Comparison of ENCODE assay signal across 33 cellular contexts in genomic region chr2:11480859-11481258, GRCh38. TPM values are rescaled to one million over a fixed set of nuclear protein-coding genes. Genes with fewer than 3 reads are reported as not detected.
DNase-seq lines count a peak whose midpoint lies in the region; ATAC-seq and TF ChIP-seq lines count a peak whose summit lies in the region.
"Had no signal": no experiment of that assay in that cellular context is flagged by ENCODE, and none has a peak within 500 bp of the region (broad histone marks: within the 10 kb centered on the region; RNA-seq: fewer than 3 reads in every experiment).

No MANE protein-coding gene starts in this region.

- no peaks in the 10 kb centered on the region for H3K9me3 Mint-ChIP-seq in activated T-helper 17 cell treated with anti-CD3 and anti-CD28 coated beads, Interleukin-2, amount 50 U/mL, for 72 hours
- H3K9me3 Mint-ChIP-seq in naive thymus-derived CD8-positive, alpha-beta T cell, result no peaks in the 10 kb centered on the region
- H3K9me3 Mint-ChIP-seq in progenitor cell of endocrine pancreas (ENCODE audit: low read depth) (no peaks in the 10 kb centered on the region), chondrocyte (ENCODE audit: low read depth) (no peaks in the 10 kb centered on the region)
- H3K9me3 Mint-ChIP-seq: activated T-cell treated with anti-CD3 and anti-CD28 coated beads, Interleukin-2, amount 50 U/mL, for 4 hours; effector memory CD8-positive, alpha-beta T cell; stimulated activated naive CD8-positive, alpha-beta T cell treated with anti-CD3 and anti-CD28 coated beads, Interleukin-15, Interleukin-2, amounts not matched to agents 100 ng/mL and 50 ng/mL, for 24 hours; T-helper 2 cell treated with Interferon-gamma antibody and Interleukin-4, amounts not matched to agents 5 μg/mL and 100 μg/mL, for 36 hours had no signal

- in situ Hi-C loops in KBM-7 (cut with MboI; ENCODE audit: low pct_unique_long_range_greater_than_20kb, low sequenced_read_pairs), result loop anchor here (25.0 kb wide), 1 partner anchor 106 kb away; no protein-coding TSS in a partner anchor

- H3K4me1 Mint-ChIP-seq in activated T-helper 17 cell treated with anti-CD3 and anti-CD28 coated beads, Interleukin-2, amount 50 U/mL, for 72 hours, result peaks cover 5% of the 10 kb centered on the region
- peaks cover 6 to 15% (median 10%) of the 10 kb centered on the region in 4 donors for H3K4me1 Mint-ChIP-seq in naive thymus-derived CD8-positive, alpha-beta T cell
- H3K4me1 Mint-ChIP-seq in progenitor cell of endocrine pancreas (ENCODE audit: low read depth) (peaks cover 8% of the 10 kb centered on the region), chondrocyte (ENCODE audit: low read depth) (peaks cover 19% of the 10 kb centered on the region)

- peak overlapping the region; percentile 5 for H3K4me3 Mint-ChIP-seq in activated T-helper 17 cell treated with anti-CD3 and anti-CD28 coated beads, Interleukin-2, amount 50 U/mL, for 72 hours
- H3K4me3 Mint-ChIP-seq in naive thymus-derived CD8-positive, alpha-beta T cell, result peak overlapping the region in 6 of 10 donors; percentile 13 to 60 (median 50)
- H3K4me3 Mint-ChIP-seq in progenitor cell of endocrine pancreas (ENCODE audit: low read depth), result peak overlapping the region; percentile 54
- no peak overlapping the region for H3K4me3 Mint-ChIP-seq in chondrocyte (ENCODE audit: unreplicated experiment)
- H3K4me3 Mint-ChIP-seq: activated T-cell treated with anti-CD3 and anti-CD28 coated beads, Interleukin-2, amount 50 U/mL, for 4 hours; stimulated activated naive CD8-positive, alpha-beta T cell treated with anti-CD3 and anti-CD28 coated beads, Interleukin-15, Interleukin-2, amounts not matched to agents 100 ng/mL and 50 ng/mL, for 24 hours; T-helper 2 cell treated with Interferon-gamma antibody and Interleukin-4, amounts not matched to agents 5 μg/mL and 100 μg/mL, for 36 hours had no signal

- H3K27ac Mint-ChIP-seq in activated T-helper 17 cell treated with anti-CD3 and anti-CD28 coated beads, Interleukin-2, amount 50 U/mL, for 72 hours, result no peak overlapping the region
- no peak overlapping the region for H3K27ac Mint-ChIP-seq in naive thymus-derived CD8-positive, alpha-beta T cell
- H3K27ac Mint-ChIP-seq in progenitor cell of endocrine pancreas, result no peak overlapping the region
- H3K27ac Mint-ChIP-seq in chondrocyte (ENCODE audit: unreplicated experiment), result no peak overlapping the region
- H3K27ac Mint-ChIP-seq: CD4-positive, alpha-beta memory T cell; effector memory CD8-positive, alpha-beta T cell; stimulated activated naive CD8-positive, alpha-beta T cell treated with anti-CD3 and anti-CD28 coated beads, Interleukin-15, Interleukin-2, amounts not matched to agents 100 ng/mL and 50 ng/mL, for 24 hours; T-helper 2 cell treated with Interferon-gamma antibody and Interleukin-4, amounts not matched to agents 5 μg/mL and 100 μg/mL, for 36 hours had no signal

- POLR2A ChIA-PET in naive thymus-derived CD8-positive, alpha-beta T cell (lab: Charles Lee), result no interaction called here

- ATAC-seq in activated T-helper 17 cell treated with anti-CD3 and anti-CD28 coated beads, Interleukin-2, amount 50 U/mL, for 72 hours (replicated peaks), result no peak
- no peak for ATAC-seq in naive thymus-derived CD8-positive, alpha-beta T cell
- ATAC-seq: activated T-cell treated with anti-CD3 and anti-CD28 coated beads, Interleukin-2, amount 50 U/mL, for 4 hours; effector memory CD8-positive, alpha-beta T cell; esophagus mucosa; K562; Panc1; right cardiac atrium had no signal

- H3K27me3 Mint-ChIP-seq in activated T-helper 17 cell treated with anti-CD3 and anti-CD28 coated beads, Interleukin-2, amount 50 U/mL, for 72 hours, result peaks cover 44% of the 10 kb centered on the region
- peaks cover 34 to 68% (median 49%) of the 10 kb centered on the region in 5 donors for H3K27me3 Mint-ChIP-seq in naive thymus-derived CD8-positive, alpha-beta T cell
- H3K27me3 Mint-ChIP-seq in progenitor cell of endocrine pancreas, result peaks cover 28% of the 10 kb centered on the region
- peaks cover 18% of the 10 kb centered on the region for H3K27me3 Mint-ChIP-seq in chondrocyte (ENCODE audit: low read depth)

- DNase-seq in KBM-7 (peak; percentile 20), progenitor cell of endocrine pancreas (ENCODE audit: low spot score, unreplicated experiment) (no peak), chondrocyte (ENCODE audit: low spot score) (no peak), T-helper 9 cell (no peak), ureter (ENCODE audit: low spot score) (no peak)
- no peak for DNase-seq in naive thymus-derived CD8-positive, alpha-beta T cell
- no peak for DNase-seq in activated T-cell treated with anti-CD3 and anti-CD28 coated beads, Interleukin-2, amount 50 U/mL, for 1 hour
- DNase-seq: activated CD4-positive, alpha-beta T cell treated with anti-CD3 and anti-CD28 coated beads for 48 hours; activated gamma-delta T cell treated with Interleukin-2 at 50 U/mL for 16 hours; activated T-cell treated with anti-CD3 and anti-CD28 coated beads, Interleukin-2, amount 50 U/mL, for 4 hours; AML-193; CD4-positive, alpha-beta memory T cell; cortex of kidney; DMS 273 treated with DMSO at 0.1 percent for 48 hours; effector memory CD8-positive, alpha-beta T cell; foreskin fibroblast; GM23248; kidney; MG63; NCI-H1105 treated with DMSO at 0.1 percent for 48 hours; NCI-H2081 treated with DMSO at 0.1 percent for 48 hours; NCI-H2227 treated with DMSO at 0.1 percent for 48 hours; NCI-H526 treated with DMSO at 0.1 percent for 48 hours; right cardiac atrium; Right ventricle myocardium superior; spleen; stimulated activated CD4-positive, alpha-beta T cell treated with anti-CD3 and anti-CD28 coated beads, Interleukin-2, amount 100 ng/mL, for 24 hours had no signal

- TF ChIP-seq CTCF in progenitor cell of endocrine pancreas (IDR thresholded peaks at IDR 0.05; ENCODE audit: unreplicated experiment) (no peak), chondrocyte (IDR thresholded peaks at IDR 0.05) (no peak)

- H3K36me3 Mint-ChIP-seq in activated T-helper 17 cell treated with anti-CD3 and anti-CD28 coated beads, Interleukin-2, amount 50 U/mL, for 72 hours (ENCODE audit: low read depth), result no peaks in the 10 kb centered on the region
- peaks cover 0 to 13% (median 5%) of the 10 kb centered on the region in 3 donors for H3K36me3 Mint-ChIP-seq in naive thymus-derived CD8-positive, alpha-beta T cell
- H3K36me3 Mint-ChIP-seq in progenitor cell of endocrine pancreas (ENCODE audit: insufficient read depth) (peaks cover 2% of the 10 kb centered on the region), chondrocyte (ENCODE audit: low read depth) (no peaks in the 10 kb centered on the region)
- H3K36me3 Mint-ChIP-seq: CD4-positive, alpha-beta memory T cell had no signal

RNA-seq across cellular contexts. Expression of gene E2F6, which starts 14.9 kb away (rescaled TPM):
- total RNA-seq in activated T-helper 17 cell treated with anti-CD3 and anti-CD28 coated beads, Interleukin-2, amount 50 U/mL, for 72 hours, result 1 to 10 TPM; 5.8 to 8.6 TPM
- total RNA-seq in naive thymus-derived CD8-positive, alpha-beta T cell, result 10 to 100 TPM; 13.4 to 14.3 TPM
- polyA plus RNA-seq in naive thymus-derived CD8-positive, alpha-beta T cell, result 1 to 10 TPM; 2.3 to 4.6 (median 3.2) TPM
- total RNA-seq in progenitor cell of endocrine pancreas (21.4 and 22.9 TPM in 2 replicates), chondrocyte (14.2 to 17.7 TPM (median 15.1 TPM) in 3 replicates), ureter (13.4 TPM)

RNA-seq across cellular contexts. Expression of gene GREB1, which starts 53.0 kb away (rescaled TPM):
- 1 to 10 TPM in 1 of 2 donors, under 1 TPM in 1; 0.95 to 1.0 TPM for total RNA-seq in activated T-helper 17 cell treated with anti-CD3 and anti-CD28 coated beads, Interleukin-2, amount 50 U/mL, for 72 hours
- 1 to 10 TPM; 1.1 TPM for total RNA-seq in naive thymus-derived CD8-positive, alpha-beta T cell
- polyA plus RNA-seq in naive thymus-derived CD8-positive, alpha-beta T cell, result under 1 TPM; 0.05 to 0.41 (median 0.13) TPM
- total RNA-seq in progenitor cell of endocrine pancreas (78.8 and 82.5 TPM in 2 replicates), chondrocyte (0.52 to 2.2 TPM (median 1.6 TPM) in 3 replicates), ureter (5.1 TPM)
- total RNA-seq: GM23248 had no signal
- polyA plus RNA-seq: CD4-positive, alpha-beta memory T cell; GM23248 had no signal

Comparison
In these comparisons a context has a peak if more than half of its experiments do, and no peak if none do; other contexts are left out.
1. RNA of gene GREB1, which starts 53.0 kb away (total RNA-seq): 78.8 to 82.5 TPM in progenitor cell of endocrine pancreas; 5.1 TPM in ureter (single experiment), 1.1 TPM in naive thymus-derived CD8-positive, alpha-beta T cell, 0.95 to 1.0 TPM in activated T-helper 17 cell treated with anti-CD3 and anti-CD28 coated beads, Interleukin-2, amount 50 U/mL, for 72 hours and 0.52 to 2.2 TPM in chondrocyte; every median in the first group is over 10 times any median in the second.